11 cellular contexts compared by ENCODE assay signal in genomic region chr7:47501406-47501805, GRCh38.
A peak's percentile ranks its signal among the peaks of the same experiment; 100 is the strongest.
DNase-seq lines count a peak whose midpoint lies in the region; ATAC-seq and TF ChIP-seq lines count a peak whose summit lies in the region.
"Had no signal": no experiment of that assay in that cellular context is flagged by ENCODE, and none has a peak within 500 bp of the region (broad histone marks: within the 10 kb centered on the region; RNA-seq: fewer than 3 reads in every experiment).

No MANE protein-coding gene starts in this region.

- WGBS in SK-N-SH (ENCODE audit: low lambda C conversion rate): 49% methylated on average over 11 of the region's 11 CpGs
- WGBS in hepatocyte (ENCODE audit: low lambda C conversion rate, missing lambda C conversion rate): 41% methylated on average over 11 of the region's 11 CpGs

- H3K36me3 ChIP-seq in SK-N-SH (replicated peaks in 1 of 2; ENCODE audit: control insufficient read depth in 1 of 2, insufficient read depth in 2 of 2, low read length in 1 of 2) (peaks cover 9 to 28% of the 10 kb centered on the region in 2 experiments), hepatocyte (replicated peaks; ENCODE audit: insufficient read depth, low read depth) (no peaks in the 10 kb centered on the region)

- CTCF ChIA-PET in SK-N-SH (lab: Yijun Ruan, JAX): interaction anchor here (1.0 to 1.4 kb wide), 2 partner anchors 318 kb away, joined by 3 to 6 read pairs; no protein-coding TSS in a partner anchor
- CTCF ChIA-PET in activated CD4-positive, alpha-beta T cell treated with anti-CD3 and anti-CD28 coated beads for 36 hours (lab: Charles Lee): interaction anchor here (0.7 kb wide), 1 partner anchor 75 kb away, joined by 3 read pairs; no protein-coding TSS in a partner anchor

- DNase-seq in EL: peak; percentile 91
- DNase-seq in SK-N-SH: no peak
- peak; percentile 67 for DNase-seq in hepatocyte (ENCODE audit: low spot score)
- no peak for DNase-seq in sciatic nerve (ENCODE audit: low spot score)
- no peak for DNase-seq in NCI-H2171 treated with DMSO at 0.1 percent for 48 hours (lab: John Stamatoyannopoulos, UW)
- DNase-seq in activated CD4-positive, alpha-beta T cell treated with anti-CD3 and anti-CD28 coated beads for 36 hours: no peak
- no peak for DNase-seq in NCI-H748 (lab: John Stamatoyannopoulos, UW; ENCODE audit: unreplicated experiment)
- DNase-seq: activated naive CD4-positive, alpha-beta T cell treated with anti-CD3 and anti-CD28 coated beads, Interleukin-2, amount 10 ng/mL, durations not matched to agents 7 days and 5 days; DMS 273 treated with DMSO at 0.1 percent for 48 hours; SHP77 treated with DMSO at 0.1 percent for 48 hours had no signal

- H3K4me3 Mint-ChIP-seq in activated CD4-positive, alpha-beta T cell treated with anti-CD3 and anti-CD28 coated beads for 36 hours: no peak overlapping the region
- H3K4me3 Mint-ChIP-seq: activated naive CD4-positive, alpha-beta T cell treated with anti-CD3 and anti-CD28 coated beads, Interleukin-2, amount 10 ng/mL, durations not matched to agents 7 days and 5 days had no signal

- H3K4me1 ChIP-seq in SK-N-SH (ENCODE audit: control insufficient read depth in 1 of 2, insufficient read depth in 2 of 2, low read depth in 1 of 2, low read length in 1 of 2) (peaks cover 16 to 42% of the 10 kb centered on the region in 2 experiments), hepatocyte (ENCODE audit: insufficient read depth) (peaks cover 82% of the 10 kb centered on the region)

- no peak overlapping the region for H3K27ac Mint-ChIP-seq in activated CD4-positive, alpha-beta T cell treated with anti-CD3 and anti-CD28 coated beads for 36 hours
- H3K27ac Mint-ChIP-seq: activated naive CD4-positive, alpha-beta T cell treated with anti-CD3 and anti-CD28 coated beads, Interleukin-2, amount 10 ng/mL, durations not matched to agents 7 days and 5 days had no signal

- intact Hi-C loops in sciatic nerve (cut with DNase I): no loop called here
- intact Hi-C loops in activated CD4-positive, alpha-beta T cell treated with anti-CD3 and anti-CD28 coated beads for 36 hours (cut with DNase I, micrococcal nuclease): no loop called here

- peaks cover 18% of the 10 kb centered on the region; the same call in 1 of the 2 replicates for H3K79me2 ChIP-seq in SK-N-SH (ENCODE audit: insufficient read depth)
- H3K79me2 ChIP-seq in hepatocyte: peaks cover 96% of the 10 kb centered on the region

- ATAC-seq in sciatic nerve (peak; percentile 21), GM19023 (IDR thresholded peaks at IDR 0.05; ENCODE audit: unreplicated experiment) (no peak)
- ATAC-seq in activated CD4-positive, alpha-beta T cell treated with anti-CD3 and anti-CD28 coated beads for 36 hours: no peak

- H3K4me1 Mint-ChIP-seq in activated CD4-positive, alpha-beta T cell treated with anti-CD3 and anti-CD28 coated beads for 36 hours: peaks cover 3% of the 10 kb centered on the region
- H3K4me1 Mint-ChIP-seq: activated naive CD4-positive, alpha-beta T cell treated with anti-CD3 and anti-CD28 coated beads, Interleukin-2, amount 10 ng/mL, durations not matched to agents 7 days and 5 days had no signal

- H2AFZ ChIP-seq in SK-N-SH (ENCODE audit: low read depth): no peak overlapping the region
- no peak overlapping the region for H2AFZ ChIP-seq in hepatocyte

- TF ChIP-seq RAD21 in SK-N-SH (IDR thresholded peaks at IDR 0.05; ENCODE audit: low read length): no peak

- H3K4me2 ChIP-seq in SK-N-SH (peak overlapping the region; percentile 65), hepatocyte (peak overlapping the region; percentile 56)

- H3K36me3 Mint-ChIP-seq in activated CD4-positive, alpha-beta T cell treated with anti-CD3 and anti-CD28 coated beads for 36 hours (ENCODE audit: low read depth): no peaks in the 10 kb centered on the region
- H3K36me3 Mint-ChIP-seq: activated naive CD4-positive, alpha-beta T cell treated with anti-CD3 and anti-CD28 coated beads, Interleukin-2, amount 10 ng/mL, durations not matched to agents 7 days and 5 days had no signal

- TF ChIP-seq EP300 in SK-N-SH (IDR thresholded peaks at IDR 0.05; ENCODE audit: borderline replicate concordance in 1 of 2, low read depth in 1 of 2, low read length in 1 of 2): no peak

- H4K20me1 ChIP-seq in SK-N-SH (ENCODE audit: insufficient read depth): peaks cover 11% of the 10 kb centered on the region; the same call in 1 of the 2 replicates
- peaks cover 8% of the 10 kb centered on the region for H4K20me1 ChIP-seq in hepatocyte (ENCODE audit: insufficient read depth, poor library complexity, severe bottlenecking)

- H3K27me3 Mint-ChIP-seq in activated CD4-positive, alpha-beta T cell treated with anti-CD3 and anti-CD28 coated beads for 36 hours: no peaks in the 10 kb centered on the region
- H3K27me3 Mint-ChIP-seq: activated naive CD4-positive, alpha-beta T cell treated with anti-CD3 and anti-CD28 coated beads, Interleukin-2, amount 10 ng/mL, durations not matched to agents 7 days and 5 days had no signal

- H3K27me3 ChIP-seq in SK-N-SH (ENCODE audit: insufficient read depth) (no peaks in the 10 kb centered on the region), hepatocyte (no peaks in the 10 kb centered on the region)

- H3F3A ChIP-seq in SK-N-SH (replicated peaks; ENCODE audit: insufficient read depth): peaks cover 10% of the 10 kb centered on the region

- no peak overlapping the region for H3K4me3 ChIP-seq in SK-N-SH (ENCODE audit: low read depth in 2 of 2, low read length in 1 of 2)
- H3K4me3 ChIP-seq in hepatocyte: no peak overlapping the region

- TF ChIP-seq CTCF in SK-N-SH (IDR thresholded peaks at IDR 0.05) (no peak), hepatocyte (IDR thresholded peaks at IDR 0.05; ENCODE audit: poor library complexity) (no peak)

- no peaks in the 10 kb centered on the region for H3K9me2 ChIP-seq in SK-N-SH
- H3K9me2 ChIP-seq in hepatocyte (replicated peaks; ENCODE audit: insufficient read depth): no peaks in the 10 kb centered on the region

- POLR2A ChIA-PET in SK-N-SH (lab: Yijun Ruan, JAX): no interaction called here
- POLR2A ChIA-PET in activated CD4-positive, alpha-beta T cell treated with anti-CD3 and anti-CD28 coated beads for 36 hours (lab: Charles Lee): no interaction called here

- no peaks in the 10 kb centered on the region for H3K9me3 ChIP-seq in SK-N-SH
- H3K9me3 ChIP-seq in hepatocyte (ENCODE audit: low read depth): no peaks in the 10 kb centered on the region

- peak overlapping the region; percentile 51; the same call in 1 of the 2 replicates for H3K9ac ChIP-seq in SK-N-SH

- H3K27ac ChIP-seq in SK-N-SH (ENCODE audit: low read depth in 2 of 2, low read length in 1 of 2) (peak overlapping the region; percentile 61 to 75), hepatocyte (peak overlapping the region; percentile 83)

- no peaks in the 10 kb centered on the region for H3K9me3 Mint-ChIP-seq in activated CD4-positive, alpha-beta T cell treated with anti-CD3 and anti-CD28 coated beads for 36 hours (ENCODE audit: low read depth)
- H3K9me3 Mint-ChIP-seq: activated naive CD4-positive, alpha-beta T cell treated with anti-CD3 and anti-CD28 coated beads, Interleukin-2, amount 10 ng/mL, durations not matched to agents 7 days and 5 days had no signal

TF ChIP-seq in SK-N-SH, 30 proteins besides CTCF, POLR2A, EP300 and RAD21 (continues in another document):
- no peak for TF ChIP-seq FOXJ3 (CRISPR knock-in tag; IDR thresholded peaks at IDR 0.05)
- no peak for TF ChIP-seq SMC3 (IDR thresholded peaks at IDR 0.05; ENCODE audit: low read depth, low read length)
- peak; percentile 65; the same call in 1 of the 2 replicates for TF ChIP-seq TEAD4 (IDR thresholded peaks at IDR 0.05; ENCODE audit: borderline replicate concordance, insufficient read depth)
- TF ChIP-seq TAF1 (IDR thresholded peaks at IDR 0.05; ENCODE audit: borderline replicate concordance, low read depth, low read length): no peak
- TF ChIP-seq POLR2AphosphoS5 (IDR thresholded peaks at IDR 0.05; ENCODE audit: low read depth, low read length): peak; percentile 36; the same call in 1 of the 2 replicates
- no peak for TF ChIP-seq YY1 (IDR thresholded peaks at IDR 0.05; ENCODE audit: low read depth)
- no peak for TF ChIP-seq ZBTB33 (IDR thresholded peaks at IDR 0.05; ENCODE audit: borderline replicate concordance, low read depth)
- TF ChIP-seq NFIC (IDR thresholded peaks at IDR 0.05; ENCODE audit: borderline replicate concordance): peak; percentile 58
- no peak for TF ChIP-seq CHD2 (IDR thresholded peaks at IDR 0.05; ENCODE audit: low read length, partially characterized antibody)

Comparison
In these comparisons a context has a peak if more than half of its experiments do, and no peak if none do; other contexts are left out.
1. DNase-seq: peak in EL (single experiment) and hepatocyte (single experiment); none in SK-N-SH (single experiment), sciatic nerve (single experiment), NCI-H2171 treated with DMSO at 0.1 percent for 48 hours (single experiment), activated CD4-positive, alpha-beta T cell treated with anti-CD3 and anti-CD28 coated beads for 36 hours (single experiment) and NCI-H748 (single experiment).